23 cellular contexts compared by ENCODE assay signal in the genomic region with DNA sequence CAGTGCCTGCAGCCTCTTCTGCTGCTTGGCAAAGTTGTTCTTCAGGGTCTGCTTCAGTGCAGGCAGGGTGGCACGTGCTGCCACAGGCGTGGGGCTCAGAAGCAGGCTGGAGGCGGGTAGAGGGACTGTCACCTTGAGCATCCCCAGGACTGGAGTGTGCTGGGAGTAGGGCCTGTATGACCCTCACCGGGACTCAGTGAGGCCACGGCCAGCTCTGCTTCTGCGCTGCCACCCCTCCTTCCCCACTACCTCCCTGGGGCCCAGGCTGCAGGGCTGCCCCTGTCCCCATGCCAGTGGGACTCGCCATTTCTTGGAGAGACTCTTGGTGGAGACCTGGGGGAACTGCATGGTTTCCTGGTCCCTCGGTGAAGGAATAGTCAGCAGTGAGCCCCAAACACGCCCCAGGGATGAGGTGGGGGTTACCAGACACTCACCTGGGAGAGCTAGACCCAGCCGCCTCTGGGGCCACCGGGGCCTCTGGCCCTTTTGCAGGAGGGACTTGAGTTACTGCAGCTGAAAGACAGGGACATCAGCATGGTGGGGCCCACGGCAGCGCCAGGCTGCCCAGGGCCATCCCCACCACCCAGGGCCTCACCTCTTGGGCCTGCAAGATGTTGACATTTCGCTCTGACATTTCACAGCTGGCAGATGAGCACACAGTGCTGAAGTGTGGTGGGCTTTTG. TPM values are rescaled to one million over a fixed set of nuclear protein-coding genes. Genes with fewer than 3 reads are reported as not detected.
A peak's percentile ranks its signal among the peaks of the same experiment; 100 is the strongest.
DNase-seq lines count a peak whose midpoint lies in the region; ATAC-seq and TF ChIP-seq lines count a peak whose summit lies in the region.
"Had no signal": no experiment of that assay in that cellular context is flagged by ENCODE, and none has a peak within 500 bp of the region (broad histone marks: within the 10 kb centered on the region; RNA-seq: fewer than 3 reads in every experiment).

No MANE protein-coding gene starts in this region.

- TF ChIP-seq CTCF in left ventricle myocardium inferior (IDR thresholded peaks at IDR 0.05; ENCODE audit: borderline replicate concordance) = no peak
- TF ChIP-seq CTCF in GM13976 (IDR thresholded peaks at IDR 0.05; ENCODE audit: borderline replicate concordance, control extremely low read depth, extremely low read depth, insufficient read depth, missing control alignments) = no peak
- no peak for TF ChIP-seq CTCF in osteoblast (IDR thresholded peaks at IDR 0.05; ENCODE audit: extremely low read depth, low read depth, low read length)

- H3K27me3 ChIP-seq in left ventricle myocardium inferior (ENCODE audit: low read depth) (no peaks in the 10 kb centered on the region), osteoblast (ENCODE audit: insufficient read depth, low read length) (no peaks in the 10 kb centered on the region)
- H3K27me3 ChIP-seq: BE2C; BLaER1 treated with 17β-estradiol and CSF1 and Interleukin-3, amounts not matched to agents 10 nM and 100 nM had no signal

- no peak for ATAC-seq in Right ventricle myocardium inferior
- ATAC-seq in HG03520 (IDR thresholded peaks at IDR 0.05; ENCODE audit: unreplicated experiment) = no peak
- ATAC-seq: A549 had no signal

- no peaks in the 10 kb centered on the region for H3K36me3 ChIP-seq in left ventricle myocardium inferior
- no peaks in the 10 kb centered on the region for H3K36me3 ChIP-seq in osteoblast (ENCODE audit: insufficient read depth, low read length)
- H3K36me3 ChIP-seq: BE2C; BLaER1 treated with 17β-estradiol and CSF1 and Interleukin-3, amounts not matched to agents 10 nM and 100 nM had no signal

- no peaks in the 10 kb centered on the region for H4K20me1 ChIP-seq in osteoblast (ENCODE audit: insufficient read depth, low read length)
- H4K20me1 ChIP-seq: BLaER1 treated with 17β-estradiol and CSF1 and Interleukin-3, amounts not matched to agents 10 nM and 100 nM had no signal

- peak overlapping the region; percentile 40 for H3K27ac ChIP-seq in left ventricle myocardium inferior (replicated peaks)
- H3K27ac ChIP-seq in osteoblast (ENCODE audit: low read depth, low read length) = no peak overlapping the region
- H3K27ac ChIP-seq: 22Rv1; A549; BLaER1 treated with 17β-estradiol and CSF1 and Interleukin-3, amounts not matched to agents 10 nM and 100 nM had no signal

- intact Hi-C loops in left ventricle myocardium inferior (cut with micrococcal nuclease) = no loop called here
- intact Hi-C loops in Right ventricle myocardium inferior (cut with DNase I) = no loop called here

- H3K79me2 ChIP-seq in osteoblast (ENCODE audit: insufficient read depth, low read length) = no peaks in the 10 kb centered on the region

- no peak for DNase-seq in left ventricle myocardium inferior
- DNase-seq in Right ventricle myocardium inferior (ENCODE audit: missing footprints) = no peak
- peak; percentile 16 for DNase-seq in GM13976 (ENCODE audit: low spot score)
- DNase-seq in osteoblast (ENCODE audit: insufficient read length, low spot score, missing footprints) = peak; percentile 70
- no peak for DNase-seq in DMS153 treated with DMSO at 0.1 percent for 48 hours (lab: John Stamatoyannopoulos, UW; ENCODE audit: unreplicated experiment)
- no peak for DNase-seq in 8988T
- DNase-seq: ACHN; AML-193; BE2C; CD4-positive, alpha-beta T cell; CD8-positive, alpha-beta memory T cell; DMS 273 treated with DMSO at 0.1 percent for 48 hours; DMS53; DMS79 treated with DMSO at 0.1 percent for 48 hours; GF-D8; GOT3; HCEC 1CT had no signal

- no peak overlapping the region for H3K4me2 ChIP-seq in osteoblast (ENCODE audit: insufficient read depth, low read length)
- H3K4me2 ChIP-seq: A549; BLaER1 treated with 17β-estradiol and CSF1 and Interleukin-3, amounts not matched to agents 10 nM and 100 nM had no signal

- peaks cover 8% of the 10 kb centered on the region for H3K9me3 ChIP-seq in left ventricle myocardium inferior (replicated peaks)
- peaks cover 53% of the 10 kb centered on the region for H3K9me3 ChIP-seq in iPS-18c (ENCODE audit: control insufficient read depth, insufficient read depth, low read length)
- H3K9me3 ChIP-seq in osteoblast (ENCODE audit: low read depth, low read length) = peaks cover 4% of the 10 kb centered on the region
- H3K9me3 ChIP-seq: A549 had no signal

- H3K4me3 ChIP-seq in left ventricle myocardium inferior = no peak overlapping the region
- H3K4me3 ChIP-seq in iPS-18c (ENCODE audit: insufficient read depth, low read depth, low read length) = peak overlapping the region; percentile 9; the same call in 1 of the 2 replicates
- no peak overlapping the region for H3K4me3 ChIP-seq in osteoblast (ENCODE audit: insufficient read depth, low read length)
- H3K4me3 ChIP-seq: A549; BLaER1 treated with 17β-estradiol and CSF1 and Interleukin-3, amounts not matched to agents 10 nM and 100 nM had no signal

- H3K4me1 ChIP-seq in left ventricle myocardium inferior = peaks cover 9% of the 10 kb centered on the region
- H3K4me1 ChIP-seq in osteoblast (ENCODE audit: insufficient read depth, low read length) = no peaks in the 10 kb centered on the region
- H3K4me1 ChIP-seq: A549, BE2C had no signal

- H2AFZ ChIP-seq in osteoblast (ENCODE audit: low read length) = no peak overlapping the region

- in situ Hi-C loops in GM13976 (cut with MboI; ENCODE audit: low sequenced_read_pairs, unreplicated experiment) = no loop called here

RNA-seq across cellular contexts. Expression of a gene that starts 29.9 kb away (rescaled TPM):
- not detected for total RNA-seq in left ventricle myocardium inferior
- total RNA-seq in Right ventricle myocardium inferior = 0.16 TPM
- not detected in 2 replicates for total RNA-seq in osteoblast
- total RNA-seq: CD4-positive, alpha-beta T cell; CD8-positive, alpha-beta memory T cell; G401 had no signal

Comparison
In these comparisons a context has a peak if more than half of its experiments do, and no peak if none do; other contexts are left out.
1. DNase-seq: peak in GM13976 (single experiment) and osteoblast (single experiment); none in left ventricle myocardium inferior (single experiment), Right ventricle myocardium inferior (single experiment), DMS153 treated with DMSO at 0.1 percent for 48 hours (single experiment) and 8988T (single experiment).